Comparison of ENCODE assay signal across 16 cellular contexts in genomic region chr9:112326194-112326593, GRCh38. TPM values are rescaled to one million over a fixed set of nuclear protein-coding genes. Genes with fewer than 3 reads are reported as not detected.
A peak's percentile ranks its signal among the peaks of the same experiment; 100 is the strongest.
DNase-seq lines count a peak whose midpoint lies in the region; ATAC-seq and TF ChIP-seq lines count a peak whose summit lies in the region.
"Had no signal": no experiment of that assay in that cellular context is flagged by ENCODE, and none has a peak within 500 bp of the region (broad histone marks: within the 10 kb centered on the region; RNA-seq: fewer than 3 reads in every experiment).

No MANE protein-coding gene starts in this region.

- peak overlapping the region; percentile 61 for H3K27ac ChIP-seq in endodermal cell (ENCODE audit: low read depth, low read length)
- H3K27ac ChIP-seq: ovary had no signal

- H3K4me3 ChIP-seq in endodermal cell (ENCODE audit: low read length): no peak overlapping the region
- H3K4me3 ChIP-seq: MG63, ovary, stomach had no signal

- H3K27ac Mint-ChIP-seq in activated naive CD8-positive, alpha-beta T cell: peak overlapping the region; percentile 12
- H3K27ac Mint-ChIP-seq in activated naive CD8-positive, alpha-beta T cell treated with anti-CD3 and anti-CD28 coated beads, Interleukin-2, amount 50 U/mL, for 24 hours: no peak overlapping the region
- no peak overlapping the region for H3K27ac Mint-ChIP-seq in endodermal cell
- peak overlapping the region; percentile 58 for H3K27ac Mint-ChIP-seq in stimulated activated memory B cell treated with anti-CD40 and anti-IgM and Interleukin-4, amounts not matched to agents 10 μg/mL and 1 μg/mL and 100 μg/mL, for 72 hours
- no peak overlapping the region for H3K27ac Mint-ChIP-seq in T-helper 2 cell treated with Interferon-gamma antibody and Interleukin-4, amounts not matched to agents 5 μg/mL and 100 μg/mL, for 36 hours
- H3K27ac Mint-ChIP-seq: activated T-helper 1 cell treated with anti-CD3 and anti-CD28 coated beads, Interleukin-12 subunit alpha, Interleukin-12 subunit beta, Interleukin-2, Interleukin-4 antibody, amounts not matched to agents 30 ng/mL and 10 ng/mL and 1 ng/mL, durations not matched to agents 14 hours and 24 hours and 36 hours had no signal

- H3K36me3 ChIP-seq in endodermal cell (ENCODE audit: control insufficient read depth, insufficient read depth, low read length): peaks cover 14% of the 10 kb centered on the region
- H3K36me3 ChIP-seq: ovary had no signal

- peaks cover 76% of the 10 kb centered on the region for H3K4me1 Mint-ChIP-seq in activated naive CD8-positive, alpha-beta T cell (ENCODE audit: low read depth)
- H3K4me1 Mint-ChIP-seq in activated naive CD8-positive, alpha-beta T cell treated with anti-CD3 and anti-CD28 coated beads, Interleukin-2, amount 50 U/mL, for 24 hours: peaks cover 79% of the 10 kb centered on the region
- peaks cover 11% of the 10 kb centered on the region for H3K4me1 Mint-ChIP-seq in endodermal cell
- H3K4me1 Mint-ChIP-seq in stimulated activated memory B cell treated with anti-CD40 and anti-IgM and Interleukin-4, amounts not matched to agents 10 μg/mL and 1 μg/mL and 100 μg/mL, for 72 hours: peaks cover 67% of the 10 kb centered on the region
- H3K4me1 Mint-ChIP-seq in T-helper 2 cell treated with Interferon-gamma antibody and Interleukin-4, amounts not matched to agents 5 μg/mL and 100 μg/mL, for 36 hours (ENCODE audit: low read depth): peaks cover 32% of the 10 kb centered on the region

- peaks cover 9% of the 10 kb centered on the region for H3K9me3 Mint-ChIP-seq in activated naive CD8-positive, alpha-beta T cell (ENCODE audit: low read depth)
- peaks cover 6% of the 10 kb centered on the region for H3K9me3 Mint-ChIP-seq in activated naive CD8-positive, alpha-beta T cell treated with anti-CD3 and anti-CD28 coated beads, Interleukin-2, amount 50 U/mL, for 24 hours
- H3K9me3 Mint-ChIP-seq in endodermal cell: no peaks in the 10 kb centered on the region
- peaks cover 8% of the 10 kb centered on the region for H3K9me3 Mint-ChIP-seq in stimulated activated memory B cell treated with anti-CD40 and anti-IgM and Interleukin-4, amounts not matched to agents 10 μg/mL and 1 μg/mL and 100 μg/mL, for 72 hours
- H3K9me3 Mint-ChIP-seq in T-helper 2 cell treated with Interferon-gamma antibody and Interleukin-4, amounts not matched to agents 5 μg/mL and 100 μg/mL, for 36 hours: peaks cover 16% of the 10 kb centered on the region

- no peaks in the 10 kb centered on the region for H3K27me3 Mint-ChIP-seq in activated naive CD8-positive, alpha-beta T cell
- H3K27me3 Mint-ChIP-seq in activated naive CD8-positive, alpha-beta T cell treated with anti-CD3 and anti-CD28 coated beads, Interleukin-2, amount 50 U/mL, for 24 hours: no peaks in the 10 kb centered on the region
- no peaks in the 10 kb centered on the region for H3K27me3 Mint-ChIP-seq in endodermal cell (ENCODE audit: insufficient read depth)
- H3K27me3 Mint-ChIP-seq in stimulated activated memory B cell treated with anti-CD40 and anti-IgM and Interleukin-4, amounts not matched to agents 10 μg/mL and 1 μg/mL and 100 μg/mL, for 72 hours: no peaks in the 10 kb centered on the region
- H3K27me3 Mint-ChIP-seq in T-helper 2 cell treated with Interferon-gamma antibody and Interleukin-4, amounts not matched to agents 5 μg/mL and 100 μg/mL, for 36 hours (ENCODE audit: low read depth): no peaks in the 10 kb centered on the region

- H3K4me1 ChIP-seq in endodermal cell (ENCODE audit: control insufficient read depth, insufficient read depth, low read length): no peaks in the 10 kb centered on the region

- no peak overlapping the region for H3K9ac ChIP-seq in endodermal cell (ENCODE audit: extremely low read depth, low read length, poor library complexity, severe bottlenecking)

- no peaks in the 10 kb centered on the region for H3K27me3 ChIP-seq in endodermal cell (ENCODE audit: control insufficient read depth, insufficient read depth, low read length, poor library complexity, severe bottlenecking)
- H3K27me3 ChIP-seq: MG63, ovary, stomach had no signal

- WGBS in endodermal cell (ENCODE audit: insufficient coverage in 1 of 2, insufficient read length in 1 of 2), 2 experiments: 76 to 81% methylated on average over 3 of the region's 3 CpGs

- no peak for TF ChIP-seq CTCF in endodermal cell (conservative IDR thresholded peaks at IDR 0.05)

- ATAC-seq in activated naive CD8-positive, alpha-beta T cell treated with anti-CD3 and anti-CD28 coated beads, Interleukin-2, amount 50 U/mL, for 24 hours: no peak
- ATAC-seq in stimulated activated memory B cell treated with anti-CD40 and anti-IgM and Interleukin-4, amounts not matched to agents 10 μg/mL and 1 μg/mL and 100 μg/mL, for 72 hours: no peak
- no peak for ATAC-seq in GM18858 (IDR thresholded peaks at IDR 0.05; ENCODE audit: unreplicated experiment)

- peak overlapping the region; percentile 3 for H3K4me3 Mint-ChIP-seq in activated naive CD8-positive, alpha-beta T cell
- no peak overlapping the region for H3K4me3 Mint-ChIP-seq in activated naive CD8-positive, alpha-beta T cell treated with anti-CD3 and anti-CD28 coated beads, Interleukin-2, amount 50 U/mL, for 24 hours
- no peak overlapping the region for H3K4me3 Mint-ChIP-seq in endodermal cell
- no peak overlapping the region for H3K4me3 Mint-ChIP-seq in stimulated activated memory B cell treated with anti-CD40 and anti-IgM and Interleukin-4, amounts not matched to agents 10 μg/mL and 1 μg/mL and 100 μg/mL, for 72 hours
- no peak overlapping the region for H3K4me3 Mint-ChIP-seq in T-helper 2 cell treated with Interferon-gamma antibody and Interleukin-4, amounts not matched to agents 5 μg/mL and 100 μg/mL, for 36 hours
- H3K4me3 Mint-ChIP-seq: activated T-helper 1 cell treated with anti-CD3 and anti-CD28 coated beads, Interleukin-12 subunit alpha, Interleukin-12 subunit beta, Interleukin-2, Interleukin-4 antibody, amounts not matched to agents 30 ng/mL and 10 ng/mL and 1 ng/mL, durations not matched to agents 14 hours and 24 hours and 36 hours had no signal

- peaks cover 25% of the 10 kb centered on the region for H3K36me3 Mint-ChIP-seq in activated naive CD8-positive, alpha-beta T cell
- H3K36me3 Mint-ChIP-seq in activated naive CD8-positive, alpha-beta T cell treated with anti-CD3 and anti-CD28 coated beads, Interleukin-2, amount 50 U/mL, for 24 hours (ENCODE audit: low read depth): peaks cover 30% of the 10 kb centered on the region
- peaks cover 3% of the 10 kb centered on the region for H3K36me3 Mint-ChIP-seq in endodermal cell (ENCODE audit: low read depth)
- peaks cover 41% of the 10 kb centered on the region for H3K36me3 Mint-ChIP-seq in stimulated activated memory B cell treated with anti-CD40 and anti-IgM and Interleukin-4, amounts not matched to agents 10 μg/mL and 1 μg/mL and 100 μg/mL, for 72 hours
- H3K36me3 Mint-ChIP-seq in T-helper 2 cell treated with Interferon-gamma antibody and Interleukin-4, amounts not matched to agents 5 μg/mL and 100 μg/mL, for 36 hours (ENCODE audit: low read depth): peaks cover 58% of the 10 kb centered on the region

- H3K9me3 ChIP-seq in endodermal cell (ENCODE audit: control insufficient read depth, low read length): no peaks in the 10 kb centered on the region
- H3K9me3 ChIP-seq: ovary, stomach had no signal

- DNase-seq in activated naive CD8-positive, alpha-beta T cell treated with anti-CD3 and anti-CD28 coated beads, Interleukin-2, amount 50 U/mL, for 24 hours: no peak
- peak; percentile 61 for DNase-seq in LHCN-M2 (ENCODE audit: low read depth)
- DNase-seq in endodermal cell: no peak
- no peak for DNase-seq in T-helper 2 cell treated with Interferon-gamma antibody and Interleukin-4, amounts not matched to agents 5 μg/mL and 100 μg/mL, for 36 hours (ENCODE audit: low spot score)
- DNase-seq in central memory CD4-positive, alpha-beta T cell: no peak
- DNase-seq: HCEC 1CT; MG63; NCI-H1694 treated with DMSO at 0.1 percent for 48 hours; NCI-H226; ovary; stimulated activated CD4-positive, alpha-beta T cell treated with anti-CD3 and anti-CD28 coated beads, Interleukin-1b, Interleukin-23, amount 100 ng/mL, for 48 hours; stomach had no signal

RNA-seq across cellular contexts. Expression of gene PTBP3, which starts 7.2 kb away (rescaled TPM):
- total RNA-seq in LHCN-M2 (2014; rRNA removed): 31.7 and 35.7 TPM in 2 replicates
- 9.1 TPM for polyA plus RNA-seq in LHCN-M2 (2012)
- total RNA-seq in endodermal cell: 10 to 100 TPM; 83.3 to 94.8 TPM
- polyA plus RNA-seq in endodermal cell (2013, experiment 1 of 2): 33.7 TPM
- 36.1 TPM for polyA plus RNA-seq in endodermal cell (2013, experiment 2 of 2)

RNA-seq across cellular contexts. Expression of gene HSDL2, which starts 53.7 kb away (rescaled TPM):
- 43.3 and 45.8 TPM in 2 replicates for total RNA-seq in LHCN-M2 (2014; rRNA removed)
- 19.2 TPM for polyA plus RNA-seq in LHCN-M2 (2012)
- 10 to 100 TPM; 22.5 to 29.1 TPM for total RNA-seq in endodermal cell
- 29.8 TPM for polyA plus RNA-seq in endodermal cell (2013, experiment 1 of 2)
- 25.9 TPM for polyA plus RNA-seq in endodermal cell (2013, experiment 2 of 2)

Comparison
In these comparisons a context has a peak if more than half of its experiments do, and no peak if none do; other contexts are left out.
1. H3K27ac Mint-ChIP-seq: peak in activated naive CD8-positive, alpha-beta T cell (single experiment) and stimulated activated memory B cell treated with anti-CD40 and anti-IgM and Interleukin-4, amounts not matched to agents 10 μg/mL and 1 μg/mL and 100 μg/mL, for 72 hours (single experiment); none in activated naive CD8-positive, alpha-beta T cell treated with anti-CD3 and anti-CD28 coated beads, Interleukin-2, amount 50 U/mL, for 24 hours (single experiment), endodermal cell (single experiment) and T-helper 2 cell treated with Interferon-gamma antibody and Interleukin-4, amounts not matched to agents 5 μg/mL and 100 μg/mL, for 36 hours (single experiment).